Comparison of ENCODE assay signal across 8 cellular contexts in genomic region chr3:70550723-70551319, GRCh38.
A peak's percentile ranks its signal among the peaks of the same experiment; 100 is the strongest.
DNase-seq lines count a peak whose midpoint lies in the region; ATAC-seq and TF ChIP-seq lines count a peak whose summit lies in the region.

No MANE protein-coding gene starts in this region.

- H3K4me1 ChIP-seq in GM23248 (ENCODE audit: insufficient read depth), result peaks cover 7% of the 10 kb centered on the region; the same call in 1 of the 2 replicates
- no peaks in the 10 kb centered on the region for H3K4me1 ChIP-seq in MM.1S (ENCODE audit: low read length)
- no peaks in the 10 kb centered on the region for H3K4me1 ChIP-seq in mesendoderm (ENCODE audit: control insufficient read depth, low read depth, low read length)

- peak; percentile 79 to 83 for ATAC-seq in activated CD4-positive, CD25-positive, alpha-beta regulatory T cell treated with anti-CD3 and anti-CD28 coated beads, Interleukin-2, amount 50 U/mL, for 24 hours

- H3K23ac ChIP-seq in mesendoderm (ENCODE audit: low read length), result no peak overlapping the region

- H4K8ac ChIP-seq in mesendoderm (ENCODE audit: low read depth, low read length), result no peak overlapping the region

- H3K4me2 ChIP-seq in GM23248 (ENCODE audit: unreplicated experiment) (no peak overlapping the region), MM.1S (ENCODE audit: low read depth, low read length) (no peak overlapping the region), mesendoderm (ENCODE audit: low read length) (no peak overlapping the region)

- H3K27me3 ChIP-seq in GM06990 (replicated peaks; ENCODE audit: control insufficient read depth, insufficient read depth, low read length), result no peaks in the 10 kb centered on the region
- no peaks in the 10 kb centered on the region for H3K27me3 ChIP-seq in GM23248 (replicated peaks; ENCODE audit: insufficient read depth)
- H3K27me3 ChIP-seq in MM.1S (replicated peaks; ENCODE audit: insufficient read depth, low read length), result no peaks in the 10 kb centered on the region
- no peaks in the 10 kb centered on the region for H3K27me3 ChIP-seq in mesendoderm (ENCODE audit: insufficient read depth, low read length, poor library complexity)

- no peak overlapping the region for H4K5ac ChIP-seq in mesendoderm (ENCODE audit: low read length)

- TF ChIP-seq CTCF in GM06990 (IDR thresholded peaks at IDR 0.05; ENCODE audit: insufficient read depth, low read length, poor library complexity, severe bottlenecking) (peak; percentile 85), MM.1S (IDR thresholded peaks at IDR 0.05; ENCODE audit: low read length) (peak; percentile 68), choroid plexus epithelial cell (conservative IDR thresholded peaks at IDR 0.05; ENCODE audit: low read depth, low read length) (peak; percentile 85)

- no peaks in the 10 kb centered on the region for H3F3A ChIP-seq in GM23248 (ENCODE audit: insufficient read depth)
- no peaks in the 10 kb centered on the region for H3F3A ChIP-seq in MM.1S (ENCODE audit: insufficient read depth, low read length)

- DNase-seq in GM06990 (ENCODE audit: extremely low read depth, insufficient read length), result peak; percentile 7
- peak; percentile 66 for DNase-seq in GM23248
- DNase-seq in MM.1S, result peak; percentile 53
- peak; percentile 81 for DNase-seq in choroid plexus epithelial cell (ENCODE audit: low read depth)
- peak; percentile 36 for DNase-seq in mesendoderm
- peak; percentile 61 for DNase-seq in stimulated activated CD8-positive, alpha-beta memory T cell treated with anti-CD3 and anti-CD28 coated beads, Interleukin-7, amount 100 ng/mL, for 24 hours (ENCODE audit: low read depth)
- no peak for DNase-seq in COLO829 (ENCODE audit: low spot score)

- H3K79me2 ChIP-seq in GM23248 (ENCODE audit: insufficient read depth) (no peaks in the 10 kb centered on the region), MM.1S (ENCODE audit: low read length) (no peaks in the 10 kb centered on the region), mesendoderm (ENCODE audit: control insufficient read depth, insufficient read depth, low read length) (no peaks in the 10 kb centered on the region)

- no peaks in the 10 kb centered on the region for H3K79me1 ChIP-seq in mesendoderm (ENCODE audit: low read length)

- no peak overlapping the region for H2BK120ac ChIP-seq in mesendoderm (ENCODE audit: low read depth, low read length)

- H3K4me3 ChIP-seq in GM06990 (replicated peaks; ENCODE audit: low read depth, low read length), result no peak overlapping the region
- H3K4me3 ChIP-seq in GM23248, result no peak overlapping the region
- no peak overlapping the region for H3K4me3 ChIP-seq in MM.1S (ENCODE audit: low read length)
- H3K4me3 ChIP-seq in choroid plexus epithelial cell (ENCODE audit: low read depth, low read length), result no peak overlapping the region
- no peak overlapping the region for H3K4me3 ChIP-seq in mesendoderm (ENCODE audit: low read length)

- no peak overlapping the region for H3K4ac ChIP-seq in mesendoderm (ENCODE audit: low read depth, low read length)

- WGBS in GM23248 (ENCODE audit: low coverage in 1 of 2, low lambda C conversion rate in 2 of 2, missing lambda C conversion rate in 2 of 2), 2 experiments, result 42 to 44% methylated on average over 9 of the region's 9 CpGs
- no CpG with 5 or more reads among the region's 9 CpGs for WGBS in mesendoderm (ENCODE audit: extremely low coverage, insufficient coverage, low lambda C conversion rate)

- no peaks in the 10 kb centered on the region for H3K9me3 ChIP-seq in GM23248 (ENCODE audit: low read depth)
- H3K9me3 ChIP-seq in MM.1S (replicated peaks; ENCODE audit: insufficient read depth, low read length), result no peaks in the 10 kb centered on the region

- H2BK5ac ChIP-seq in mesendoderm (ENCODE audit: low read length), result no peak overlapping the region

- H3K27ac ChIP-seq in GM23248 (no peak overlapping the region), MM.1S (ENCODE audit: low read length) (no peak overlapping the region), mesendoderm (ENCODE audit: low read depth, low read length) (no peak overlapping the region)

- H2BK15ac ChIP-seq in mesendoderm (replicated peaks; ENCODE audit: low read depth), result no peak overlapping the region

- no peak overlapping the region for H3K56ac ChIP-seq in mesendoderm (ENCODE audit: low read length)

- H3K9me2 ChIP-seq in GM23248 (ENCODE audit: insufficient read depth) (no peaks in the 10 kb centered on the region), MM.1S (replicated peaks; ENCODE audit: insufficient read depth, low read length) (no peaks in the 10 kb centered on the region)

- no peaks in the 10 kb centered on the region for H3K36me3 ChIP-seq in GM06990 (ENCODE audit: control insufficient read depth, insufficient read depth, low read length)
- H3K36me3 ChIP-seq in GM23248 (ENCODE audit: low read depth), result no peaks in the 10 kb centered on the region
- no peaks in the 10 kb centered on the region for H3K36me3 ChIP-seq in MM.1S (replicated peaks; ENCODE audit: insufficient read depth, low read length)
- no peaks in the 10 kb centered on the region for H3K36me3 ChIP-seq in mesendoderm (ENCODE audit: control insufficient read depth, insufficient read depth, low read length)

- H2AK5ac ChIP-seq in mesendoderm (ENCODE audit: low read length), result no peak overlapping the region

- H3K9ac ChIP-seq in GM23248, result no peak overlapping the region
- no peak overlapping the region for H3K9ac ChIP-seq in MM.1S (ENCODE audit: low read length)
- no peak overlapping the region for H3K9ac ChIP-seq in mesendoderm (ENCODE audit: low read length)

- in situ Hi-C loops in GM23248 (cut with MboI), result no loop called here

- H4K20me1 ChIP-seq in GM23248 (ENCODE audit: insufficient read depth), result no peaks in the 10 kb centered on the region
- H4K20me1 ChIP-seq in MM.1S (ENCODE audit: insufficient read depth, low read length), result no peaks in the 10 kb centered on the region

- H2AFZ ChIP-seq in GM23248 (no peak overlapping the region), MM.1S (ENCODE audit: low read length) (no peak overlapping the region)

- H3K18ac ChIP-seq in mesendoderm (ENCODE audit: low read length), result no peak overlapping the region
